In the genomic region with DNA sequence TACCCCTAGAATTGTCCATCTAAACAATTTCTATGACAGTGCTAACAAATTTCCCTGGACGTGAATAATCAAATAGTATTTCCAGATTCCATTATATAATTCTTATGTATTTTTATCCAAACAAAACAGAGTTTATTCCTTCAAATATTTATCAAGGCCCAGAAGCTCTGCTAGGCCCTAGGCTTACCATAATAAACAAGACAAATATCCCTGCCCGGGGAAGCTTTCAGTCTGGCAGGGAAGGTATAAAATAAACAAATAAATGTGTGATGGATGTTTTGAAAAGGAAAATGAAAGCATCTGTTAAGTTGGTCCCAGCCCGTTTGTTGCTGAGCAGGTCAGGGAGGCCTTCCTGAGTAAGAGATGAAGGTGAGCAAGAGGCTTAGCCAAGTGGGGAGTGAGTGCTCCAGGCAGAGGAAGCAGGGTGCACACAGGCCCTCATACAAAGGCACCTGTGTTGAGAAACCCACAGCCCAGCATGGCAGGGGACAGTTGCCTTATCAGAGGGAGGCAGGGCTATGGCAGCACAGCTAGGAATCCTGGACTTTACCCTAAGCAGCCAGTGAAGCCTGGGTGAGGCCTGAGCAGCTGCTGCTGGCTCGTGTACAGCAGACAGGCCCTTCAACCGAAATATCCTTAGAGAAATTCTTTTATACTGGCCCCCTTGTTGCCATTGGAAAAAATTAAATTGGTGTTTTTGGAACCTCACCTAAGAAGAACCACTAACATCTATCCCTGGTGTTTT, we compare ENCODE assay signal across 1 cellular context.
TF ChIP-seq lines count a peak whose summit lies in the region.

No MANE protein-coding gene starts in this region.

TF ChIP-seq in HepG2, 621 proteins besides CTCF, POLR2A, EP300 and RAD21 (continued from another document and continues in another):
- TF ChIP-seq, protein P1, sequence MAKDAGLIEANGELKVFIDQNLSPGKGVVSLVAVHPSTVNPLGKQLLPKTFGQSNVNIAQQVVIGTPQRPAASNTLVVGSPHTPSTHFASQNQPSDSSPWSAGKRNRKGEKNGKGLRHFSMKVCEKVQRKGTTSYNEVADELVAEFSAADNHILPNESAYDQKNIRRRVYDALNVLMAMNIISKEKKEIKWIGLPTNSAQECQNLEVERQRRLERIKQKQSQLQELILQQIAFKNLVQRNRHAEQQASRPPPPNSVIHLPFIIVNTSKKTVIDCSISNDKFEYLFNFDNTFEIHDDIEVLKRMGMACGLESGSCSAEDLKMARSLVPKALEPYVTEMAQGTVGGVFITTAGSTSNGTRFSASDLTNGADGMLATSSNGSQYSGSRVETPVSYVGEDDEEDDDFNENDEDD (CRISPR knock-in tag; IDR thresholded peaks at IDR 0.05; ENCODE audit: borderline replicate concordance), result peak; percentile 77; the same call in 1 of the 2 replicates
- TF ChIP-seq CBX5 (CRISPR knock-in tag; IDR thresholded peaks at IDR 0.05; ENCODE audit: borderline replicate concordance) (peak; percentile 93), ZNF572 (CRISPR knock-in tag; IDR thresholded peaks at IDR 0.05) (no peak), ARNT (IDR thresholded peaks at IDR 0.05) (no peak), ZC3H13 (CRISPR knock-in tag; IDR thresholded peaks at IDR 0.05) (no peak), ZBTB21 (CRISPR knock-in tag; IDR thresholded peaks at IDR 0.05) (0 out of 2 replicates have a peak, but pooled peaks have one; percentile 51), ELF1 (CRISPR knock-in tag; IDR thresholded peaks at IDR 0.05) (peak; percentile 41; the same call in 1 of the 2 replicates), CEBPB (IDR thresholded peaks at IDR 0.05; ENCODE audit: borderline replicate concordance, low read depth, low read length) (peak; percentile 93), ZNF670 (CRISPR knock-in tag; IDR thresholded peaks at IDR 0.05; ENCODE audit: borderline replicate concordance) (no peak), ZSCAN25 (CRISPR knock-in tag; IDR thresholded peaks at IDR 0.05) (peak; percentile 85), KLF15 (CRISPR knock-in tag; IDR thresholded peaks at IDR 0.05; ENCODE audit: borderline replicate concordance) (no peak), HOXA9 (CRISPR knock-in tag; IDR thresholded peaks at IDR 0.05; ENCODE audit: borderline replicate concordance) (no peak), MED8 (CRISPR knock-in tag; IDR thresholded peaks at IDR 0.05; ENCODE audit: insufficient replicate concordance) (no peak), AGO2 (optimal IDR thresholded peaks at IDR 0.05; ENCODE audit: low read depth, low read length) (no peak), RNF2 (conservative IDR thresholded peaks at IDR 0.05; ENCODE audit: low read depth) (peak; percentile 68; the same call in 1 of the 2 replicates)
- TF ChIP-seq, protein P2, sequence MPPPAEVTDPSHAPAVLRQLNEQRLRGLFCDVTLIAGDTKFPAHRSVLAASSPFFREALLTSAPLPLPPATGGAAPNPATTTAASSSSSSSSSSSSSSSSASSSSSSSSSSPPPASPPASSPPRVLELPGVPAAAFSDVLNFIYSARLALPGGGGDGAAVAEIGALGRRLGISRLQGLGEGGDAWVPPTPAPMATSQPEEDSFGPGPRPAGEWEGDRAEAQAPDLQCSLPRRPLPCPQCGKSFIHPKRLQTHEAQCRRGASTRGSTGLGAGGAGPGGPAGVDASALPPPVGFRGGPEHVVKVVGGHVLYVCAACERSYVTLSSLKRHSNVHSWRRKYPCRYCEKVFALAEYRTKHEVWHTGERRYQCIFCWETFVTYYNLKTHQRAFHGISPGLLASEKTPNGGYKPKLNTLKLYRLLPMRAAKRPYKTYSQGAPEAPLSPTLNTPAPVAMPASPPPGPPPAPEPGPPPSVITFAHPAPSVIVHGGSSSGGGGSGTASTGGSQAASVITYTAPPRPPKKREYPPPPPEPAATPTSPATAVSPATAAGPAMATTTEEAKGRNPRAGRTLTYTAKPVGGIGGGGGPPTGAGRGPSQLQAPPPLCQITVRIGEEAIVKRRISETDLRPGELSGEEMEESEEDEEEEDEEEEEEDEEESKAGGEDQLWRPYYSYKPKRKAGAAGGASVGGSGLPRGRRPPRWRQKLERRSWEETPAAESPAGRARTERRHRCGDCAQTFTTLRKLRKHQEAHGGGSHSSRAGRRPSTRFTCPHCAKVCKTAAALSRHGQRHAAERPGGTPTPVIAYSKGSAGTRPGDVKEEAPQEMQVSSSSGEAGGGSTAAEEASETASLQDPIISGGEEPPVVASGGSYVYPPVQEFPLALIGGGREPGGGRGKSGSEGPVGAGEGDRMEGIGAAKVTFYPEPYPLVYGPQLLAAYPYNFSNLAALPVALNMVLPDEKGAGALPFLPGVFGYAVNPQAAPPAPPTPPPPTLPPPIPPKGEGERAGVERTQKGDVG (CRISPR knock-in tag; IDR thresholded peaks at IDR 0.05; ENCODE audit: borderline replicate concordance), result peak; percentile 57; the same call in 1 of the 2 replicates
- TF ChIP-seq, protein P3, sequence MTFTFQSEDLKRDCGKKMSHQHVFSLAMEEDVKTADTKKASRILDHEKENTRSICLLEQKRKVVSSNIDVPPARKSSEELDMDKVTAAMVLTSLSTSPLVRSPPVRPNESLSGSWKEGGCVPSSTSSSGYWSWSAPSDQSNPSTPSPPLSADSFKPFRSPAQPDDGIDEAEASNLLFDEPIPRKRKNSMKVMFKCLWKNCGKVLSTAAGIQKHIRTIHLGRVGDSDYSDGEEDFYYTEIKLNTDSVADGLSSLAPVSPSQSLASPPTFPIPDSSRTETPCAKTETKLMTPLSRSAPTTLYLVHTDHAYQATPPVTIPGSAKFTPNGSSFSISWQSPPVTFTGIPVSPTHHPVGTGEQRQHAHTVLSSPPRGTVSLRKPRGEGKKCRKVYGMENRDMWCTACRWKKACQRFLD (CRISPR knock-in tag; IDR thresholded peaks at IDR 0.05; ENCODE audit: borderline replicate concordance), result no peak
- TF ChIP-seq, protein P4, sequence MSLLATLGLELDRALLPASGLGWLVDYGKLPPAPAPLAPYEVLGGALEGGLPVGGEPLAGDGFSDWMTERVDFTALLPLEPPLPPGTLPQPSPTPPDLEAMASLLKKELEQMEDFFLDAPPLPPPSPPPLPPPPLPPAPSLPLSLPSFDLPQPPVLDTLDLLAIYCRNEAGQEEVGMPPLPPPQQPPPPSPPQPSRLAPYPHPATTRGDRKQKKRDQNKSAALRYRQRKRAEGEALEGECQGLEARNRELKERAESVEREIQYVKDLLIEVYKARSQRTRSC (CRISPR knock-in tag; IDR thresholded peaks at IDR 0.05; ENCODE audit: low read depth), result no peak
- TF ChIP-seq, protein P5, sequence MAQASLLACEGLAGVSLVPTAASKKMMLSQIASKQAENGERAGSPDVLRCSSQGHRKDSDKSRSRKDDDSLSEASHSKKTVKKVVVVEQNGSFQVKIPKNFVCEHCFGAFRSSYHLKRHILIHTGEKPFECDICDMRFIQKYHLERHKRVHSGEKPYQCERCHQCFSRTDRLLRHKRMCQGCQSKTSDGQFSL (CRISPR knock-in tag; IDR thresholded peaks at IDR 0.05), result no peak
- TF ChIP-seq, protein P6, sequence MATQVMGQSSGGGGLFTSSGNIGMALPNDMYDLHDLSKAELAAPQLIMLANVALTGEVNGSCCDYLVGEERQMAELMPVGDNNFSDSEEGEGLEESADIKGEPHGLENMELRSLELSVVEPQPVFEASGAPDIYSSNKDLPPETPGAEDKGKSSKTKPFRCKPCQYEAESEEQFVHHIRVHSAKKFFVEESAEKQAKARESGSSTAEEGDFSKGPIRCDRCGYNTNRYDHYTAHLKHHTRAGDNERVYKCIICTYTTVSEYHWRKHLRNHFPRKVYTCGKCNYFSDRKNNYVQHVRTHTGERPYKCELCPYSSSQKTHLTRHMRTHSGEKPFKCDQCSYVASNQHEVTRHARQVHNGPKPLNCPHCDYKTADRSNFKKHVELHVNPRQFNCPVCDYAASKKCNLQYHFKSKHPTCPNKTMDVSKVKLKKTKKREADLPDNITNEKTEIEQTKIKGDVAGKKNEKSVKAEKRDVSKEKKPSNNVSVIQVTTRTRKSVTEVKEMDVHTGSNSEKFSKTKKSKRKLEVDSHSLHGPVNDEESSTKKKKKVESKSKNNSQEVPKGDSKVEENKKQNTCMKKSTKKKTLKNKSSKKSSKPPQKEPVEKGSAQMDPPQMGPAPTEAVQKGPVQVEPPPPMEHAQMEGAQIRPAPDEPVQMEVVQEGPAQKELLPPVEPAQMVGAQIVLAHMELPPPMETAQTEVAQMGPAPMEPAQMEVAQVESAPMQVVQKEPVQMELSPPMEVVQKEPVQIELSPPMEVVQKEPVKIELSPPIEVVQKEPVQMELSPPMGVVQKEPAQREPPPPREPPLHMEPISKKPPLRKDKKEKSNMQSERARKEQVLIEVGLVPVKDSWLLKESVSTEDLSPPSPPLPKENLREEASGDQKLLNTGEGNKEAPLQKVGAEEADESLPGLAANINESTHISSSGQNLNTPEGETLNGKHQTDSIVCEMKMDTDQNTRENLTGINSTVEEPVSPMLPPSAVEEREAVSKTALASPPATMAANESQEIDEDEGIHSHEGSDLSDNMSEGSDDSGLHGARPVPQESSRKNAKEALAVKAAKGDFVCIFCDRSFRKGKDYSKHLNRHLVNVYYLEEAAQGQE (IDR thresholded peaks at IDR 0.05; ENCODE audit: borderline replicate concordance in 1 of 2, low read depth in 1 of 2, low read length in 2 of 2), result peak in 1 of 2 experiments; percentile 32; a peak in 1 of 4 replicates
- TF ChIP-seq, protein P7, sequence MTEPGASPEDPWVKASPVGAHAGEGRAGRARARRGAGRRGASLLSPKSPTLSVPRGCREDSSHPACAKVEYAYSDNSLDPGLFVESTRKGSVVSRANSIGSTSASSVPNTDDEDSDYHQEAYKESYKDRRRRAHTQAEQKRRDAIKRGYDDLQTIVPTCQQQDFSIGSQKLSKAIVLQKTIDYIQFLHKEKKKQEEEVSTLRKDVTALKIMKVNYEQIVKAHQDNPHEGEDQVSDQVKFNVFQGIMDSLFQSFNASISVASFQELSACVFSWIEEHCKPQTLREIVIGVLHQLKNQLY (CRISPR knock-in tag; IDR thresholded peaks at IDR 0.05), result peak; percentile 69; the same call in 1 of the 2 replicates
- TF ChIP-seq, protein P8, sequence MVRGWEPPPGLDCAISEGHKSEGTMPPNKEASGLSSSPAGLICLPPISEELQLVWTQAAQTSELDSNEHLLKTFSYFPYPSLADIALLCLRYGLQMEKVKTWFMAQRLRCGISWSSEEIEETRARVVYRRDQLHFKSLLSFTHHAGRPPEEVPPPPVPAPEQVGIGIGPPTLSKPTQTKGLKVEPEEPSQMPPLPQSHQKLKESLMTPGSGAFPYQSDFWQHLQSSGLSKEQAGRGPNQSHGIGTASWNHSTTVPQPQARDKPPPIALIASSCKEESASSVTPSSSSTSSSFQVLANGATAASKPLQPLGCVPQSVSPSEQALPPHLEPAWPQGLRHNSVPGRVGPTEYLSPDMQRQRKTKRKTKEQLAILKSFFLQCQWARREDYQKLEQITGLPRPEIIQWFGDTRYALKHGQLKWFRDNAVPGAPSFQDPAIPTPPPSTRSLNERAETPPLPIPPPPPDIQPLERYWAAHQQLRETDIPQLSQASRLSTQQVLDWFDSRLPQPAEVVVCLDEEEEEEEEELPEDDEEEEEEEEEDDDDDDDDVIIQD (CRISPR knock-in tag; IDR thresholded peaks at IDR 0.05; ENCODE audit: low read depth), result peak; percentile 88
- TF ChIP-seq, protein P9, sequence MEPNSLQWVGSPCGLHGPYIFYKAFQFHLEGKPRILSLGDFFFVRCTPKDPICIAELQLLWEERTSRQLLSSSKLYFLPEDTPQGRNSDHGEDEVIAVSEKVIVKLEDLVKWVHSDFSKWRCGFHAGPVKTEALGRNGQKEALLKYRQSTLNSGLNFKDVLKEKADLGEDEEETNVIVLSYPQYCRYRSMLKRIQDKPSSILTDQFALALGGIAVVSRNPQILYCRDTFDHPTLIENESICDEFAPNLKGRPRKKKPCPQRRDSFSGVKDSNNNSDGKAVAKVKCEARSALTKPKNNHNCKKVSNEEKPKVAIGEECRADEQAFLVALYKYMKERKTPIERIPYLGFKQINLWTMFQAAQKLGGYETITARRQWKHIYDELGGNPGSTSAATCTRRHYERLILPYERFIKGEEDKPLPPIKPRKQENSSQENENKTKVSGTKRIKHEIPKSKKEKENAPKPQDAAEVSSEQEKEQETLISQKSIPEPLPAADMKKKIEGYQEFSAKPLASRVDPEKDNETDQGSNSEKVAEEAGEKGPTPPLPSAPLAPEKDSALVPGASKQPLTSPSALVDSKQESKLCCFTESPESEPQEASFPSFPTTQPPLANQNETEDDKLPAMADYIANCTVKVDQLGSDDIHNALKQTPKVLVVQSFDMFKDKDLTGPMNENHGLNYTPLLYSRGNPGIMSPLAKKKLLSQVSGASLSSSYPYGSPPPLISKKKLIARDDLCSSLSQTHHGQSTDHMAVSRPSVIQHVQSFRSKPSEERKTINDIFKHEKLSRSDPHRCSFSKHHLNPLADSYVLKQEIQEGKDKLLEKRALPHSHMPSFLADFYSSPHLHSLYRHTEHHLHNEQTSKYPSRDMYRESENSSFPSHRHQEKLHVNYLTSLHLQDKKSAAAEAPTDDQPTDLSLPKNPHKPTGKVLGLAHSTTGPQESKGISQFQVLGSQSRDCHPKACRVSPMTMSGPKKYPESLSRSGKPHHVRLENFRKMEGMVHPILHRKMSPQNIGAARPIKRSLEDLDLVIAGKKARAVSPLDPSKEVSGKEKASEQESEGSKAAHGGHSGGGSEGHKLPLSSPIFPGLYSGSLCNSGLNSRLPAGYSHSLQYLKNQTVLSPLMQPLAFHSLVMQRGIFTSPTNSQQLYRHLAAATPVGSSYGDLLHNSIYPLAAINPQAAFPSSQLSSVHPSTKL (CRISPR knock-in tag; IDR thresholded peaks at IDR 0.05), result peak; percentile 93
- TF ChIP-seq, protein P10, sequence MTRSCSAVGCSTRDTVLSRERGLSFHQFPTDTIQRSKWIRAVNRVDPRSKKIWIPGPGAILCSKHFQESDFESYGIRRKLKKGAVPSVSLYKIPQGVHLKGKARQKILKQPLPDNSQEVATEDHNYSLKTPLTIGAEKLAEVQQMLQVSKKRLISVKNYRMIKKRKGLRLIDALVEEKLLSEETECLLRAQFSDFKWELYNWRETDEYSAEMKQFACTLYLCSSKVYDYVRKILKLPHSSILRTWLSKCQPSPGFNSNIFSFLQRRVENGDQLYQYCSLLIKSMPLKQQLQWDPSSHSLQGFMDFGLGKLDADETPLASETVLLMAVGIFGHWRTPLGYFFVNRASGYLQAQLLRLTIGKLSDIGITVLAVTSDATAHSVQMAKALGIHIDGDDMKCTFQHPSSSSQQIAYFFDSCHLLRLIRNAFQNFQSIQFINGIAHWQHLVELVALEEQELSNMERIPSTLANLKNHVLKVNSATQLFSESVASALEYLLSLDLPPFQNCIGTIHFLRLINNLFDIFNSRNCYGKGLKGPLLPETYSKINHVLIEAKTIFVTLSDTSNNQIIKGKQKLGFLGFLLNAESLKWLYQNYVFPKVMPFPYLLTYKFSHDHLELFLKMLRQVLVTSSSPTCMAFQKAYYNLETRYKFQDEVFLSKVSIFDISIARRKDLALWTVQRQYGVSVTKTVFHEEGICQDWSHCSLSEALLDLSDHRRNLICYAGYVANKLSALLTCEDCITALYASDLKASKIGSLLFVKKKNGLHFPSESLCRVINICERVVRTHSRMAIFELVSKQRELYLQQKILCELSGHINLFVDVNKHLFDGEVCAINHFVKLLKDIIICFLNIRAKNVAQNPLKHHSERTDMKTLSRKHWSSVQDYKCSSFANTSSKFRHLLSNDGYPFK (CRISPR knock-in tag; IDR thresholded peaks at IDR 0.05; ENCODE audit: borderline replicate concordance), result no peak
